Comparison of ENCODE assay signal across 8 cellular contexts in the genomic region with DNA sequence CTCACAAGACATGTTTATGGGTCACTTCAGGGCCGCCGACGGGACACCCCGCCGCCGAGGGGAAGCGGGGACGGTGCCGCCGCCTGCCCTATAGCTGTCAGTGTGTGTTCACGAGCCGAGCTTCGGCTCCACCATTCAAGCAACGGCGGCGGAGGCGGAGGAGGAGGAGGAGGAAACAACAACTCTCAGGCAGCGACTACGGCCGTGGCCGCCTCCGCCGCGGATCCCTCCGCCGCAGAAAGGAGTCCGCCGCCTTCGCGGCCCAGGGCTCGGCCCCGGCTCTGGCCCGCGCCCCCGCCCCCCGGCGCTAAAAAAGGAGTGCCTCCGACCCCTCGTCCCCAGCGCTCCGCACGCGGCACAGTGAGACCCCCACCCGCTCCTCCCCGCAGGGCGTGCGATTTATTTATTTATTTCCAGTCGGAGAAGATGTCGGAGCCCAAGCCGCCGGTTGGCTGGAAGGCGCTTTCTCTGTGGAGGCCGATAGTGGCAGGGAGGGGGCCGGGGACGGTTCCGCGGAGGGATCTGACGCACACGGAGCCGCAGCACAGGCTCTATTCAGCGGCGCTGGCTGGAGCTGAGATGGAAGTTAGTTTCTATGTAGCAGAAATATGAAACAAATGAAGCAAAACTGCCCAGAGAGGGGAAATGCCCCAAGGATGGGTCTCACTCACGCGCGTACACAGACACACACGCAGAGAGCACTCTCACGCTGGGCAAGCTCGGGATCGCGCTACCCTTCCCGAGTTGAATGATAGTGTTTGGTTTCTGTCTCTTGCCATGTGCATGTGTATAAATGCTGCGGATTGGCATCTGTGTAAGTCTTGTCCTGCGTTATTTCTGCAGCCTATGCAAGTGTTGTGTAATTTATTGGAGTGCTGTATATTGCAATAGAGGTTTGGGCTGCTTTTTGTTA. TPM values are rescaled to one million over a fixed set of nuclear protein-coding genes. Genes with fewer than 3 reads are reported as not detected.
DNase-seq lines count a peak whose midpoint lies in the region; ATAC-seq and TF ChIP-seq lines count a peak whose summit lies in the region.

TSS of gene PHIP (minus strand) at position 198 of the 913 bp plus-strand sequence. CDS start at position 12, 186 bp downstream.

- peak within 1 kb of the TSS; percentile 92 for H3K4me3 Mint-ChIP-seq in activated naive CD4-positive, alpha-beta T cell treated with anti-CD3 and anti-CD28 coated beads for 36 hours

- no peak for TF ChIP-seq CTCF in GM06990 (IDR thresholded peaks at IDR 0.05; ENCODE audit: insufficient read depth, low read length, poor library complexity, severe bottlenecking)
- TF ChIP-seq CTCF in NB4 (IDR thresholded peaks at IDR 0.05; ENCODE audit: low read depth, low read length), result no peak
- peak in 1 of 4 experiments; percentile 7 for TF ChIP-seq CTCF in gastroesophageal sphincter (IDR thresholded peaks at IDR 0.05)

- WGBS in gastroesophageal sphincter (ENCODE audit: low coverage in 1 of 2), 2 donors, result 0% methylated on average over 9 to 11 of the region's 73 CpGs

- CTCF ChIA-PET in activated naive CD4-positive, alpha-beta T cell treated with anti-CD3 and anti-CD28 coated beads for 36 hours (lab: Charles Lee), result no interaction called here

- peak; percentile 86 for TF ChIP-seq POLR2A in NB4 (IDR thresholded peaks at IDR 0.05; ENCODE audit: extremely low read depth, insufficient read length)
- TF ChIP-seq POLR2A in gastroesophageal sphincter (IDR thresholded peaks at IDR 0.05), result peak; percentile 60 to 73

- H3K4me1 Mint-ChIP-seq in activated naive CD4-positive, alpha-beta T cell treated with anti-CD3 and anti-CD28 coated beads for 36 hours (ENCODE audit: low read depth), result peaks cover 32% of the 10 kb centered on the region

- H3K4me3 ChIP-seq in GM06990 (replicated peaks; ENCODE audit: low read depth, low read length) (peak within 1 kb of the TSS; percentile 77), NB4 (ENCODE audit: low read depth, low read length) (peak within 1 kb of the TSS; percentile 93), gastroesophageal sphincter (peak within 1 kb of the TSS; percentile 55 to 85)

- H3K9me3 Mint-ChIP-seq in activated naive CD4-positive, alpha-beta T cell treated with anti-CD3 and anti-CD28 coated beads for 36 hours, result no peaks in the 10 kb centered on the region

- H3K4me1 ChIP-seq in gastroesophageal sphincter, result peaks cover 0 to 47% (median 11%) of the 10 kb centered on the region in 3 donors

- no peaks in the 10 kb centered on the region for H3K9me3 ChIP-seq in gastroesophageal sphincter

- peaks cover 3% of the 10 kb centered on the region for H3K36me3 Mint-ChIP-seq in activated naive CD4-positive, alpha-beta T cell treated with anti-CD3 and anti-CD28 coated beads for 36 hours (ENCODE audit: low read depth)

- intact Hi-C loops in activated naive CD4-positive, alpha-beta T cell treated with anti-CD3 and anti-CD28 coated beads for 36 hours (cut with micrococcal nuclease), result loop anchor here (1.0 to 10.0 kb wide), 11 partner anchors 43 to 1089 kb away; partner anchors contain the start of genes BCKDHB, HMGN3, IRAK1BP1 and LCA5

- no peak for TF ChIP-seq EP300 in gastroesophageal sphincter (IDR thresholded peaks at IDR 0.05)

- H3K27ac ChIP-seq in gastroesophageal sphincter, result peak within 1 kb of the TSS; percentile 80 to 100 (median 96)
- H3K27ac ChIP-seq in substantia nigra (ENCODE audit: low read depth, low read length, poor library complexity, severe bottlenecking), result peak within 1 kb of the TSS; percentile 97

- peak within 1 kb of the TSS; percentile 96 for H3K27ac Mint-ChIP-seq in activated naive CD4-positive, alpha-beta T cell treated with anti-CD3 and anti-CD28 coated beads for 36 hours

- peaks cover 10% of the 10 kb centered on the region for H3K27me3 Mint-ChIP-seq in activated naive CD4-positive, alpha-beta T cell treated with anti-CD3 and anti-CD28 coated beads for 36 hours (ENCODE audit: low read depth)

- H3K36me3 ChIP-seq in GM06990 (ENCODE audit: control insufficient read depth, insufficient read depth, low read length) (no peaks in the 10 kb centered on the region), gastroesophageal sphincter (no peaks in the 10 kb centered on the region)

- ATAC-seq in HG02571 (IDR thresholded peaks at IDR 0.05; ENCODE audit: unreplicated experiment) (peak; percentile 66), gastroesophageal sphincter (peak; percentile 92)

- no peaks in the 10 kb centered on the region for H3K27me3 ChIP-seq in GM06990 (replicated peaks; ENCODE audit: control insufficient read depth, insufficient read depth, low read length)
- no peaks in the 10 kb centered on the region for H3K27me3 ChIP-seq in gastroesophageal sphincter

- DNase-seq in GM06990 (ENCODE audit: extremely low read depth, insufficient read length) (peak; percentile 97), NB4 (ENCODE audit: low read depth) (peak; percentile 98), SK-N-DZ (ENCODE audit: low spot score) (peak; percentile 97), non-pigmented ciliary epithelial cell (ENCODE audit: low read depth) (peak; percentile 86), substantia nigra (lab: John Stamatoyannopoulos, UW) (peak; percentile 26 to 99 (median 91))
- DNase-seq in activated naive CD4-positive, alpha-beta T cell treated with anti-CD3 and anti-CD28 coated beads for 36 hours, result peak; percentile 93

RNA-seq across cellular contexts. Expression of gene PHIP, which starts in this region (rescaled TPM):
- polyA plus RNA-seq in SK-N-DZ (2014; cell fraction: cytosol; rRNA removed), result 14.5 and 18.4 TPM in 2 replicates
- 69.8 and 77.5 TPM in 2 replicates for polyA plus RNA-seq in SK-N-DZ (2014; cell fraction: nucleus; rRNA removed)
- total RNA-seq in activated naive CD4-positive, alpha-beta T cell treated with anti-CD3 and anti-CD28 coated beads for 36 hours, result 10 to 100 TPM; 23.0 to 23.5 TPM
- total RNA-seq in gastroesophageal sphincter, result 10 to 100 TPM; 24.9 to 44.2 (median 32.9) TPM

Comparison
In these comparisons a context has a peak if more than half of its experiments do, and no peak if none do; other contexts are left out.
1. Peak in every context shown above with its lines: DNase-seq, ATAC-seq, H3K4me3 ChIP-seq and H3K27ac ChIP-seq.